Comparison of ENCODE assay signal across 27 cellular contexts in the genomic region with DNA sequence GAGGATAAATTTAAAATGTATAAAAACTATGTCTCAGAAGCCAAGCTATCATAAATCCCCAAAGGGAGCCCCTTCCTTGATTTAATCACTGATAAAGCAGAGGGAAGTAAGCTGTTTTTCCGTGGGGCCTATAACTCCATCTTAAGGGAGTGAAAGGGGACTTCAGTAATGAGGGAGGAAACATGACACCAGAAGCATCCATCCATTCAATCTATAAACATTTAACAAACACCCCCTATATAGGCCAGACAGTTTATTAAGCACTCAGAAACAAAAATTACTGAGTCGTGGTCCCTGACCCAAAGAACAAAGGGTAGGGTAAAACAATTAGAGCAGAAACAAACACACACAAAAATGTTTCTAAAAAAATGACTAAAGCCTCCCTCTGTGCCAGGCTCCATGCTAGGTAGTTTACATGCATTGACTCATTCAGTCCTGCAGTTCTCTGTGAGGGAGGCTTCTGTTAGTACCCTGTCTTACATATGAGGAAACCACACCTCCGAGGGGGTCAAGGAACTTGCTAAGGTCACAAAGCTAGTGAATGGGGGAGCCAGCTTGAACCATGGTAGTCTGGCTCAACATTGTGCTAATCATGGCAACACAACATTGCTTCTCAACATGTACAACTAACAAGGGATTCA.
DNase-seq lines count a peak whose midpoint lies in the region; ATAC-seq and TF ChIP-seq lines count a peak whose summit lies in the region.
"Had no signal": no experiment of that assay in that cellular context is flagged by ENCODE, and none has a peak within 500 bp of the region (broad histone marks: within the 10 kb centered on the region; RNA-seq: fewer than 3 reads in every experiment).

No MANE protein-coding gene starts in this region.

- H3K27ac Mint-ChIP-seq in WTC11: no peak overlapping the region
- peak overlapping the region in 2 of 3 experiments; percentile 33 to 83 for H3K27ac Mint-ChIP-seq in nephron
- H3K27ac Mint-ChIP-seq: activated CD8-positive, alpha-beta T cell treated with anti-CD3 and anti-CD28 coated beads, Interleukin-2, amount 10 ng/mL, durations not matched to agents 7 days and 5 days; activated naive CD8-positive, alpha-beta T cell treated with anti-CD3 and anti-CD28 coated beads, Interleukin-2, amount 10 ng/mL, durations not matched to agents 7 days and 5 days; dendritic cell treated with granulocyte-macrophage colony-stimulating factor and Interleukin-4, amounts not matched to agents 40 ng/mL and 50 ng/mL, for 4 days; stimulated activated naive CD8-positive, alpha-beta T cell treated with anti-CD3 and anti-CD28 coated beads, Interleukin-15, amount 100 ng/mL, for 72 hours; T-helper 17 cell had no signal

- no peaks in the 10 kb centered on the region for H3K36me3 ChIP-seq in GM23248 (ENCODE audit: low read depth)
- H3K36me3 ChIP-seq: left ventricle myocardium inferior, uterus had no signal

- CTCF ChIA-PET in WTC11 (lab: Charles Lee): interaction anchor here (1.1 to 1.5 kb wide), 2 partner anchors 45 to 100 kb away, joined by 4 to 5 read pairs; no protein-coding TSS in a partner anchor

- H3K4me1 Mint-ChIP-seq in WTC11 (peaks cover 12% of the 10 kb centered on the region), nephron (peaks cover 19% of the 10 kb centered on the region)
- H3K4me1 Mint-ChIP-seq: activated naive CD8-positive, alpha-beta T cell treated with anti-CD3 and anti-CD28 coated beads, Interleukin-2, amount 10 ng/mL, durations not matched to agents 7 days and 5 days; stimulated activated naive CD8-positive, alpha-beta T cell treated with anti-CD3 and anti-CD28 coated beads, Interleukin-15, amount 100 ng/mL, for 72 hours; T-helper 17 cell had no signal

- peaks cover 17% of the 10 kb centered on the region for H3K9me3 Mint-ChIP-seq in WTC11
- peaks cover 21% of the 10 kb centered on the region for H3K9me3 Mint-ChIP-seq in nephron

- no peaks in the 10 kb centered on the region for H3K79me2 ChIP-seq in GM23248 (ENCODE audit: insufficient read depth)

- H3K4me2 ChIP-seq in GM23248 (ENCODE audit: unreplicated experiment): no peak overlapping the region

- no peak overlapping the region for H2AFZ ChIP-seq in GM23248

- no peak overlapping the region for H3K4me3 Mint-ChIP-seq in WTC11
- H3K4me3 Mint-ChIP-seq in nephron: no peak overlapping the region
- H3K4me3 Mint-ChIP-seq: activated CD8-positive, alpha-beta T cell treated with anti-CD3 and anti-CD28 coated beads, Interleukin-2, amount 10 ng/mL, durations not matched to agents 7 days and 5 days; activated naive CD8-positive, alpha-beta T cell treated with anti-CD3 and anti-CD28 coated beads, Interleukin-2, amount 10 ng/mL, durations not matched to agents 7 days and 5 days; dendritic cell treated with granulocyte-macrophage colony-stimulating factor and Interleukin-4, amounts not matched to agents 40 ng/mL and 50 ng/mL, for 4 days; stimulated activated naive CD8-positive, alpha-beta T cell treated with anti-CD3 and anti-CD28 coated beads, Interleukin-15, amount 100 ng/mL, for 72 hours; T-helper 17 cell had no signal

- TF ChIP-seq RAD21 in Ishikawa (IDR thresholded peaks at IDR 0.05; ENCODE audit: low read depth): no peak

- DNase-seq in Caki2 (ENCODE audit: low read depth) (peak; percentile 26), WTC11 (ENCODE audit: low spot score) (no peak), SW480 (ENCODE audit: low spot score) (no peak), GM23248 (no peak)
- DNase-seq in stimulated activated naive CD4-positive, alpha-beta T cell treated with Interleukin-2 at 50 U/mL for 16 hours (lab: John Stamatoyannopoulos, UW): no peak
- DNase-seq in activated CD4-positive, alpha-beta T cell treated with anti-CD3 and anti-CD28 coated beads for 4 hours: no peak
- DNase-seq: activated CD4-positive, alpha-beta T cell treated with anti-CD3 and anti-CD28 coated beads for 1 hour; activated CD8-positive, alpha-beta T cell treated with anti-CD3 and anti-CD28 coated beads, Interleukin-2, amount 10 ng/mL, durations not matched to agents 7 days and 5 days; activated effector memory CD4-positive, alpha-beta T cell treated with anti-CD3 and anti-CD28 coated beads, Interleukin-2, amount 50 U/mL, for 16 hours; activated naive CD8-positive, alpha-beta T cell treated with anti-CD3 and anti-CD28 coated beads, Interleukin-2, amount 10 ng/mL, durations not matched to agents 7 days and 5 days; Caco-2; hippocampal formation; Kasumi-1; left ventricle myocardium inferior; mesendoderm; MV-4-11; NCI-H1930; occipital lobe; RPMI8226; stimulated activated naive CD8-positive, alpha-beta T cell treated with anti-CD3 and anti-CD28 coated beads, Interleukin-15, amount 100 ng/mL, for 72 hours; T-helper 17 cell; uterus had no signal

- H3K27me3 Mint-ChIP-seq in WTC11 (ENCODE audit: low read depth): no peaks in the 10 kb centered on the region; the same call in 1 of the 2 replicates
- peaks cover 8% of the 10 kb centered on the region for H3K27me3 Mint-ChIP-seq in nephron (ENCODE audit: low read depth)
- H3K27me3 Mint-ChIP-seq: activated naive CD8-positive, alpha-beta T cell treated with anti-CD3 and anti-CD28 coated beads, Interleukin-2, amount 10 ng/mL, durations not matched to agents 7 days and 5 days; dendritic cell treated with granulocyte-macrophage colony-stimulating factor and Interleukin-4, amounts not matched to agents 40 ng/mL and 50 ng/mL, for 4 days; stimulated activated naive CD8-positive, alpha-beta T cell treated with anti-CD3 and anti-CD28 coated beads, Interleukin-15, amount 100 ng/mL, for 72 hours; T-helper 17 cell had no signal

- no peaks in the 10 kb centered on the region for H3K4me1 ChIP-seq in GM23248 (ENCODE audit: insufficient read depth)
- H3K4me1 ChIP-seq: Caco-2, left ventricle myocardium inferior, uterus had no signal

- no peaks in the 10 kb centered on the region for H3K9me3 ChIP-seq in GM23248 (ENCODE audit: low read depth)
- H3K9me3 ChIP-seq: Caco-2, uterus had no signal

- no peak overlapping the region for H3K9ac ChIP-seq in GM23248

- H4K20me1 ChIP-seq in GM23248 (ENCODE audit: insufficient read depth): no peaks in the 10 kb centered on the region

- peak; percentile 87 for ATAC-seq in WTC11
- ATAC-seq: activated CD8-positive, alpha-beta T cell treated with anti-CD3 and anti-CD28 coated beads, Interleukin-2, amount 10 ng/mL, durations not matched to agents 7 days and 5 days; stimulated activated naive CD8-positive, alpha-beta T cell treated with anti-CD3 and anti-CD28 coated beads, Interleukin-15, amount 100 ng/mL, for 72 hours; T-helper 17 cell had no signal

- H3K36me3 Mint-ChIP-seq in WTC11 (peaks cover 11% of the 10 kb centered on the region), nephron (ENCODE audit: low read depth) (peaks cover 8% of the 10 kb centered on the region)
- H3K36me3 Mint-ChIP-seq: activated naive CD8-positive, alpha-beta T cell treated with anti-CD3 and anti-CD28 coated beads, Interleukin-2, amount 10 ng/mL, durations not matched to agents 7 days and 5 days had no signal

- no peak overlapping the region for H3K27ac ChIP-seq in GM23248
- H3K27ac ChIP-seq: C4-2B, left ventricle myocardium inferior, SK-N-MC, uterus had no signal

- no peak overlapping the region for H3K4me3 ChIP-seq in GM23248
- H3K4me3 ChIP-seq: left ventricle myocardium inferior, SK-N-MC, uterus had no signal

- POLR2A ChIA-PET in WTC11 (lab: Charles Lee): no interaction called here

- no peak for TF ChIP-seq EP300 in Ishikawa (IDR thresholded peaks at IDR 0.05; ENCODE audit: borderline replicate concordance)

- H3K27me3 ChIP-seq in GM23248 (replicated peaks; ENCODE audit: insufficient read depth): peaks cover 36% of the 10 kb centered on the region
- H3K27me3 ChIP-seq: uterus had no signal

- H3F3A ChIP-seq in GM23248 (ENCODE audit: insufficient read depth): no peaks in the 10 kb centered on the region

- in situ Hi-C loops in Caki2 (cut with HindIII; ENCODE audit: low pct_unique_long_range_greater_than_20kb, low sequenced_read_pairs): no loop called here
- in situ Hi-C loops in GM23248 (cut with MboI): no loop called here

- 4 to 5% methylated on average over 3 of the region's 3 CpGs for WGBS in GM23248 (ENCODE audit: low coverage in 1 of 2, low lambda C conversion rate in 2 of 2, missing lambda C conversion rate in 2 of 2), 2 experiments

- TF ChIP-seq CTCF in WTC11 (IDR thresholded peaks at IDR 0.05) (no peak), nephron (IDR thresholded peaks at IDR 0.05; ENCODE audit: unreplicated experiment in 3 of 3) (no peak)

- no peaks in the 10 kb centered on the region for H3K9me2 ChIP-seq in GM23248 (ENCODE audit: insufficient read depth)

TF ChIP-seq in Ishikawa, 13 proteins besides CTCF, POLR2A, EP300 and RAD21:
- TF ChIP-seq CEBPB (IDR thresholded peaks at IDR 0.05) (no peak), FOXM1 (IDR thresholded peaks at IDR 0.05; ENCODE audit: borderline replicate concordance, low read depth) (peak; percentile 32; the same call in 1 of the 2 replicates)

TF ChIP-seq in WTC11, 78 proteins besides CTCF, POLR2A, EP300 and RAD21 (continues in another document):
- TF ChIP-seq E2F5 (CRISPR knock-in tag; IDR thresholded peaks at IDR 0.05): no peak
- TF ChIP-seq, protein P1, sequence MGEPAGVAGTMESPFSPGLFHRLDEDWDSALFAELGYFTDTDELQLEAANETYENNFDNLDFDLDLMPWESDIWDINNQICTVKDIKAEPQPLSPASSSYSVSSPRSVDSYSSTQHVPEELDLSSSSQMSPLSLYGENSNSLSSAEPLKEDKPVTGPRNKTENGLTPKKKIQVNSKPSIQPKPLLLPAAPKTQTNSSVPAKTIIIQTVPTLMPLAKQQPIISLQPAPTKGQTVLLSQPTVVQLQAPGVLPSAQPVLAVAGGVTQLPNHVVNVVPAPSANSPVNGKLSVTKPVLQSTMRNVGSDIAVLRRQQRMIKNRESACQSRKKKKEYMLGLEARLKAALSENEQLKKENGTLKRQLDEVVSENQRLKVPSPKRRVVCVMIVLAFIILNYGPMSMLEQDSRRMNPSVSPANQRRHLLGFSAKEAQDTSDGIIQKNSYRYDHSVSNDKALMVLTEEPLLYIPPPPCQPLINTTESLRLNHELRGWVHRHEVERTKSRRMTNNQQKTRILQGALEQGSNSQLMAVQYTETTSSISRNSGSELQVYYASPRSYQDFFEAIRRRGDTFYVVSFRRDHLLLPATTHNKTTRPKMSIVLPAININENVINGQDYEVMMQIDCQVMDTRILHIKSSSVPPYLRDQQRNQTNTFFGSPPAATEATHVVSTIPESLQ (CRISPR knock-in tag; IDR thresholded peaks at IDR 0.05): no peak
